1 cellular context compared by ENCODE assay signal in the genomic region with DNA sequence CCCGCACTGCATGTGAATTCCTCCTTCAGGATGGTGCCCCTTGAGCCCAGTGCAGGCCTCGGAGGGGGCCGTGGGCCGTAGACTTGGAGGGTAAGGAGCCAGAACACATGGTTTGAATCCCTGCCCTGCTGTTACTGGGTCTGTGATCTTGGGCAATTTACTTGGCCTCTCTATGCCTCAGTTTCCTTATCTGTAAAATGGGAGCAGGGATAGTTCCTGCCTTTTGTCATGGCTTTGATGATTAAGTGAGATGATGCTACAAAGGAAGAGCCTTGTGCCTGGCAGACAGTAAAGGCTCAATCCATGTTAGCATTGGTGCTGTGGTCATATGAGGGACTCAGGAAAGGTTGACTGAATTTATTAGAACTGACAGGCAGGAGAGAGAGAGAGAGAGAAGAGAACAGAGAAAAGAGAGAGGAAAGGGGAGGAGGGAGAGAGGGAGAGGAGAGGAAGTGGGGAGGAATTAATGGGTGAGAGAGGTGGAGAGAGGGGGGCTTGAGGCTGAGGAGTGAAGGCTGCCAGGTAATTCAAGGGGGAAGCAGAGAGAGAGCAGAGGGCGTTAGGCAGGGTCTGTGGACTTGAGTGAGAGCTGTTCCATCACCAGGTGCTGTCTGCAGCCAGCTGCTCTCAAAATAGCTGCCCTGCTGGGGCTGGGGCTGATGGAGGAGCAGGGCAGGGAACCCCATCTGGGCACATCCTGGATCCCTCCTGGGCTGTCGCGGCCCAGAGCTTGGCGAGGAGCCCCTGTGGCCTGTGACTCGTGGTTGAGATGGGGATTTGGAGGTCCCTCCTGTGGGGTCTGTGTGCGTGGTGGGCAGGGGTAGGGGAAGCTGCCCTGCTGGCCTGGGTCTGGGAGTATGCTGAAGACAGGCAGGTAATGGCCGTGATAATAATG.
TF ChIP-seq lines count a peak whose summit lies in the region.

No MANE protein-coding gene starts in this region.

TF ChIP-seq in HepG2, 621 proteins besides CTCF, POLR2A, EP300 and RAD21:
- TF ChIP-seq ZNF629 (CRISPR knock-in tag; conservative IDR thresholded peaks at IDR 0.05) = peak; percentile 70
- no peak for TF ChIP-seq BRCA1 (CRISPR knock-in tag; IDR thresholded peaks at IDR 0.05)
TF ChIP-seq in HepG2: peak in this region for 1.
